Comparison of ENCODE assay signal across 8 cellular contexts in the genomic region with DNA sequence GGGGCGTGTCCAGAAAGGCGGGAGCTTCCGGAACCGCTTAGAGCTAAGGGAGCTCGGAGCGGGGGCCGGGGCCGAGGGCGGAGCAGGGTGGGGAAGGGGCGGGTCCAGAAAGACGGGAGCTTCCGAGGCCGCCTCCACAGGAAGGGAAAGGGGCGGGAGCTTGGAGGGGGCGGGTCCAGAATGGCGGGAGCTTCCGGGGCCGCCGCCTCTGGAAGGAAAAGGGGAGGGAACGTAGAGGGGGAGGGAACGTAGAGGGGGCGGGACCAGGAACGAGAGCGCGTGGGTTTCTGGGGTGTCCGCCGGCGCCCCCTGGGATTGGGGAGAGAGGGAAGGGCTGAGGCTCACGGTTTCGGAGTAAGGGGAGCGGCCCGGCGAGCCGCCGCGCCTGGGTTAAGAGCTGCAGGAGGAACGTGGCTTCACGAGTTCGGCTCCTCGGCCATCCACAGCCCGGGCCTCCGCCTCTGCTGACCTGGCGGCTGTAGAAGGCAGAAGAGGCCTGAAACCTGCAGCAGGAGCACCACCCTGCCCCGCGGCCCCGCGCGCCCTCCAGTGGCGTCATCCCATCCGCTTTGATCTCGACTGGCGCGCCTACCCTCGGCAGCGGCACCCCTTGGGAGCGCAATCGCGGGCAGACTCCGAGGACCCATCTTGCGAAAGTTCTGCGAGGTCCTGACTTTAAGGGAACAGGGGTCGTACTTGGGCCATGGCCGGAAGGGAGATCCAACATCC. TPM values are rescaled to one million over a fixed set of nuclear protein-coding genes. Genes with fewer than 3 reads are reported as not detected.
A peak's percentile ranks its signal among the peaks of the same experiment; 100 is the strongest.
DNase-seq lines count a peak whose midpoint lies in the region; ATAC-seq and TF ChIP-seq lines count a peak whose summit lies in the region.

No MANE protein-coding gene starts in this region.

- no peaks in the 10 kb centered on the region for H3K27me3 ChIP-seq in spleen (replicated peaks in 1 of 7)

- intact Hi-C loops in spleen (cut with DNase I; ENCODE audit: low total_unique reads), result loop anchor here (5.0 kb wide), 1 partner anchor 189 kb away; the partner anchor contains the start of gene TESK2

- no peaks in the 10 kb centered on the region for H3K36me3 ChIP-seq in spleen

- peak overlapping the region; percentile 91 for H3K27ac Mint-ChIP-seq in WTC11

- H3K4me1 Mint-ChIP-seq in WTC11, result peaks cover 53% of the 10 kb centered on the region

- H3K4me1 ChIP-seq in spleen, result peaks cover 8 to 45% (median 23%) of the 10 kb centered on the region in 6 donors

- H3K9me3 Mint-ChIP-seq in WTC11, result no peaks in the 10 kb centered on the region

- ATAC-seq in GM18907 (IDR thresholded peaks at IDR 0.05; ENCODE audit: unreplicated experiment) (peak; percentile 76), HG03159 (IDR thresholded peaks at IDR 0.05; ENCODE audit: unreplicated experiment) (peak; percentile 65), WTC11 (peak; percentile 90)

- TF ChIP-seq CTCF in AG09309 (IDR thresholded peaks at IDR 0.05; ENCODE audit: control insufficient read depth, insufficient read depth, low read depth, low read length, missing control alignments) (peak; percentile 63), WTC11 (IDR thresholded peaks at IDR 0.05) (peak; percentile 37; the same call in 1 of the 2 replicates), spleen (IDR thresholded peaks at IDR 0.05 in 8 of 11, conservative IDR thresholded peaks at IDR 0.05 in 3 of 11) (peak; percentile 43 to 76 (median 71))

- no peaks in the 10 kb centered on the region for H3K36me3 Mint-ChIP-seq in WTC11

- no peaks in the 10 kb centered on the region for H3K9me3 ChIP-seq in spleen

- peak overlapping the region; percentile 86 for H3K4me3 Mint-ChIP-seq in WTC11

- 0 to 1% (median 0%) methylated on average over 46 to 63 of the region's 63 CpGs for WGBS in spleen, 5 donors

- no peaks in the 10 kb centered on the region for H3K27me3 Mint-ChIP-seq in WTC11 (ENCODE audit: low read depth)

- DNase-seq in AG09309 (ENCODE audit: low read depth) (peak; percentile 87), NCI-H2227 (lab: John Stamatoyannopoulos, UW; ENCODE audit: unreplicated experiment) (peak; percentile 98), WTC11 (ENCODE audit: low spot score) (peak; percentile 99), caudate nucleus (lab: John Stamatoyannopoulos, UW) (peak; percentile 75 to 99 (median 98)), inferior parietal cortex (ENCODE audit: extremely low spot score) (peak; percentile 91), spleen (peak; percentile 100)

- CTCF ChIA-PET in WTC11 (lab: Charles Lee), result interaction anchor here (0.6 to 11.1 kb wide), 49 partner anchors 8 to 598 kb away, joined by 3 to 317 read pairs (median 4); partner anchors contain the start of genes CCDC163, EIF2B3, HECTD3 and HPDL

- TF ChIP-seq POLR2A in spleen (IDR thresholded peaks at IDR 0.05), result peak in 1 of 3 donors; percentile 24

- H3K4me3 ChIP-seq in AG09309 (ENCODE audit: control insufficient read depth, low read depth, low read length) (peak overlapping the region; percentile 62), spleen (peak overlapping the region; percentile 63 to 91 (median 80))

- peak overlapping the region; percentile 87 for H3K27ac ChIP-seq in caudate nucleus (ENCODE audit: low read depth, low read length)
- H3K27ac ChIP-seq in spleen, result peak overlapping the region; percentile 89 to 95 (median 94)

- POLR2A ChIA-PET in WTC11 (lab: Charles Lee), result interaction anchor here (0.6 to 5.3 kb wide), 16 partner anchors 9 to 571 kb away, joined by 3 to 52 read pairs (median 4); partner anchors contain the start of genes EIF2B3, HECTD3, HPDL and MUTYH

TF ChIP-seq in WTC11, 78 proteins besides CTCF, POLR2A, EP300 and RAD21 (continues in another document):
- no peak for TF ChIP-seq FOXJ3 (CRISPR knock-in tag; IDR thresholded peaks at IDR 0.05; ENCODE audit: borderline replicate concordance)
- 0 out of 2 replicates have a peak, but pooled peaks have one; percentile 36 for TF ChIP-seq ATF1 (CRISPR knock-in tag; IDR thresholded peaks at IDR 0.05)
- TF ChIP-seq OVOL2 (CRISPR knock-in tag; IDR thresholded peaks at IDR 0.05; ENCODE audit: borderline replicate concordance), result no peak
- no peak for TF ChIP-seq TP53 (CRISPR knock-in tag; IDR thresholded peaks at IDR 0.05)
- TF ChIP-seq NR1H2 (CRISPR knock-in tag; IDR thresholded peaks at IDR 0.05), result no peak
- no peak for TF ChIP-seq TEAD1 (CRISPR knock-in tag; IDR thresholded peaks at IDR 0.05)
- peak; percentile 86 for TF ChIP-seq SP1 (CRISPR knock-in tag; conservative IDR thresholded peaks at IDR 0.05)
- TF ChIP-seq ZNF423 (CRISPR knock-in tag; IDR thresholded peaks at IDR 0.05), result no peak
- TF ChIP-seq MYBL2 (CRISPR knock-in tag; IDR thresholded peaks at IDR 0.05), result no peak
- TF ChIP-seq NR3C1 (CRISPR knock-in tag; conservative IDR thresholded peaks at IDR 0.05; ENCODE audit: low read depth), result no peak
- TF ChIP-seq, protein P1, sequence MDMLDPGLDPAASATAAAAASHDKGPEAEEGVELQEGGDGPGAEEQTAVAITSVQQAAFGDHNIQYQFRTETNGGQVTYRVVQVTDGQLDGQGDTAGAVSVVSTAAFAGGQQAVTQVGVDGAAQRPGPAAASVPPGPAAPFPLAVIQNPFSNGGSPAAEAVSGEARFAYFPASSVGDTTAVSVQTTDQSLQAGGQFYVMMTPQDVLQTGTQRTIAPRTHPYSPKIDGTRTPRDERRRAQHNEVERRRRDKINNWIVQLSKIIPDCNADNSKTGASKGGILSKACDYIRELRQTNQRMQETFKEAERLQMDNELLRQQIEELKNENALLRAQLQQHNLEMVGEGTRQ (CRISPR knock-in tag; IDR thresholded peaks at IDR 0.05), result no peak
- no peak for TF ChIP-seq JAZF1 (CRISPR knock-in tag; IDR thresholded peaks at IDR 0.05)
- TF ChIP-seq ELF4 (CRISPR knock-in tag; IDR thresholded peaks at IDR 0.05; ENCODE audit: low read depth), result no peak
- peak; percentile 69 for TF ChIP-seq ZNF263 (CRISPR knock-in tag; IDR thresholded peaks at IDR 0.05; ENCODE audit: low read depth)
- TF ChIP-seq, protein P2, sequence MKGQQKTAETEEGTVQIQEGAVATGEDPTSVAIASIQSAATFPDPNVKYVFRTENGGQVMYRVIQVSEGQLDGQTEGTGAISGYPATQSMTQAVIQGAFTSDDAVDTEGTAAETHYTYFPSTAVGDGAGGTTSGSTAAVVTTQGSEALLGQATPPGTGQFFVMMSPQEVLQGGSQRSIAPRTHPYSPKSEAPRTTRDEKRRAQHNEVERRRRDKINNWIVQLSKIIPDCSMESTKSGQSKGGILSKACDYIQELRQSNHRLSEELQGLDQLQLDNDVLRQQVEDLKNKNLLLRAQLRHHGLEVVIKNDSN (CRISPR knock-in tag; IDR thresholded peaks at IDR 0.05), result no peak
- TF ChIP-seq CREB1 (CRISPR knock-in tag; IDR thresholded peaks at IDR 0.05), result peak; percentile 72; the same call in 1 of the 2 replicates
- TF ChIP-seq MXD4 (CRISPR knock-in tag; IDR thresholded peaks at IDR 0.05; ENCODE audit: borderline replicate concordance), result no peak
- TF ChIP-seq, protein P3, sequence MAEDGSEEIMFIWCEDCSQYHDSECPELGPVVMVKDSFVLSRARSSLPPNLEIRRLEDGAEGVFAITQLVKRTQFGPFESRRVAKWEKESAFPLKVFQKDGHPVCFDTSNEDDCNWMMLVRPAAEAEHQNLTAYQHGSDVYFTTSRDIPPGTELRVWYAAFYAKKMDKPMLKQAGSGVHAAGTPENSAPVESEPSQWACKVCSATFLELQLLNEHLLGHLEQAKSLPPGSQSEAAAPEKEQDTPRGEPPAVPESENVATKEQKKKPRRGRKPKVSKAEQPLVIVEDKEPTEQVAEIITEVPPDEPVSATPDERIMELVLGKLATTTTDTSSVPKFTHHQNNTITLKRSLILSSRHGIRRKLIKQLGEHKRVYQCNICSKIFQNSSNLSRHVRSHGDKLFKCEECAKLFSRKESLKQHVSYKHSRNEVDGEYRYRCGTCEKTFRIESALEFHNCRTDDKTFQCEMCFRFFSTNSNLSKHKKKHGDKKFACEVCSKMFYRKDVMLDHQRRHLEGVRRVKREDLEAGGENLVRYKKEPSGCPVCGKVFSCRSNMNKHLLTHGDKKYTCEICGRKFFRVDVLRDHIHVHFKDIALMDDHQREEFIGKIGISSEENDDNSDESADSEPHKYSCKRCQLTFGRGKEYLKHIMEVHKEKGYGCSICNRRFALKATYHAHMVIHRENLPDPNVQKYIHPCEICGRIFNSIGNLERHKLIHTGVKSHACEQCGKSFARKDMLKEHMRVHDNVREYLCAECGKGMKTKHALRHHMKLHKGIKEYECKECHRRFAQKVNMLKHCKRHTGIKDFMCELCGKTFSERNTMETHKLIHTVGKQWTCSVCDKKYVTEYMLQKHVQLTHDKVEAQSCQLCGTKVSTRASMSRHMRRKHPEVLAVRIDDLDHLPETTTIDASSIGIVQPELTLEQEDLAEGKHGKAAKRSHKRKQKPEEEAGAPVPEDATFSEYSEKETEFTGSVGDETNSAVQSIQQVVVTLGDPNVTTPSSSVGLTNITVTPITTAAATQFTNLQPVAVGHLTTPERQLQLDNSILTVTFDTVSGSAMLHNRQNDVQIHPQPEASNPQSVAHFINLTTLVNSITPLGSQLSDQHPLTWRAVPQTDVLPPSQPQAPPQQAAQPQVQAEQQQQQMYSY (CRISPR knock-in tag; IDR thresholded peaks at IDR 0.05), result no peak

RNA-seq across cellular contexts. Expression of gene HPDL, which starts 22.9 kb away (rescaled TPM):
- total RNA-seq in WTC11 (2021) (24.9 to 44.0 TPM (median 27.8 TPM) in 3 replicates), spleen (1 to 10 TPM in 4 of 7 donors, under 1 TPM in 3; 0.73 to 3.7 (median 1.3) TPM)
- 1 to 10 TPM; 2.3 to 4.6 (median 3.5) TPM for polyA plus RNA-seq in spleen

RNA-seq across cellular contexts. Expression of gene TOE1, which starts 36.2 kb away (rescaled TPM):
- total RNA-seq in WTC11 (2021) (7.4 to 10.9 TPM (median 10.0 TPM) in 3 replicates), spleen (10 to 100 TPM in 6 of 7 donors, 1 to 10 TPM in 1; 8.9 to 12.6 (median 11.7) TPM)
- 10 to 100 TPM in 2 of 3 donors, 1 to 10 TPM in 1; 8.7 to 11.6 (median 10.6) TPM for polyA plus RNA-seq in spleen

RNA-seq across cellular contexts. Expression of gene MUTYH, which starts 36.5 kb away (rescaled TPM):
- total RNA-seq in WTC11 (2021), result 58.3 to 67.2 TPM (median 65.7 TPM) in 3 replicates
- total RNA-seq in spleen, result 10 to 100 TPM; 26.3 to 41.1 (median 36.4) TPM
- polyA plus RNA-seq in spleen, result 10 to 100 TPM; 25.4 to 46.9 (median 37.9) TPM

Comparison
In these comparisons a context has a peak if more than half of its experiments do, and no peak if none do; other contexts are left out.
1. Peak in every context shown above with its lines: DNase-seq, ATAC-seq, H3K4me3 ChIP-seq and H3K27ac ChIP-seq.